ENCODE assay signal across 18 cellular contexts in the genomic region with DNA sequence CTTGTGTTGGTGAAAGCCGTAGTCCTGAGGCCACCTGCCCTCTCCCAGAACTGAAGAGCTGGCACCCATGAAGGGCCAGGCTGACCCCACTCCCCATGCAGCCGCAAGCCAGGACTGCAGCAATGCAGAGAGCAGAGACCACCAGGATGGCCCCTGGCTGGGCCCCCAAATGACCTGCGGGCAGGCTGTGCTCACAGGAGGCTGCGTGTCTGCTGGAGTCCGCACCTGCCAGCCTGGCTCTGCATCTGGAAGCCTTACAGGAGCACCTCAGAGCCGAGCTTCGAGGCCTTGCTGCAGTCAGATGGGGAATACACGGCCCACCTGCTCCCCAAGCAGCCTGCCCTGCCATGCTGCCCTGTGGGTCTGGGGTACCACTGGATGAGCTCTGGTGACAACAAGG.
DNase-seq lines count a peak whose midpoint lies in the region; ATAC-seq and TF ChIP-seq lines count a peak whose summit lies in the region.
"Had no signal": no experiment of that assay in that cellular context is flagged by ENCODE, and none has a peak within 500 bp of the region (broad histone marks: within the 10 kb centered on the region; RNA-seq: fewer than 3 reads in every experiment).

No MANE protein-coding gene starts in this region.

- CTCF ChIA-PET in activated CD8-positive, alpha-beta T cell treated with anti-CD3 and anti-CD28 coated beads, Interleukin-2, amount 10 ng/mL, durations not matched to agents 7 days and 5 days (lab: Charles Lee) = no interaction called here

- intact Hi-C loops in natural killer cell (cut with micrococcal nuclease) (loop anchor here (5.0 kb wide), 2 partner anchors 88 to 143 kb away; no protein-coding TSS in a partner anchor), psoas muscle (cut with DNase I) (no loop called here)

- peak overlapping the region; percentile 98 for H3K27ac Mint-ChIP-seq in activated CD8-positive, alpha-beta T cell treated with anti-CD3 and anti-CD28 coated beads, Interleukin-2, amount 10 ng/mL, durations not matched to agents 7 days and 5 days
- peak overlapping the region; percentile 91 for H3K27ac Mint-ChIP-seq in natural killer cell
- H3K27ac Mint-ChIP-seq in activated T-helper 17 cell treated with anti-CD3 and anti-CD28 coated beads, Interleukin-2, amount 50 U/mL, for 72 hours = no peak overlapping the region
- H3K27ac Mint-ChIP-seq: activated naive CD4-positive, alpha-beta T cell treated with anti-CD3 and anti-CD28 coated beads for 36 hours; dendritic cell treated with granulocyte-macrophage colony-stimulating factor and Interleukin-4, amounts not matched to agents 40 ng/mL and 50 ng/mL, for 4 days had no signal

- H3K27me3 ChIP-seq in BLaER1 treated with 17β-estradiol and CSF1 and Interleukin-3, amounts not matched to agents 10 nM and 100 nM = peaks cover 0 to 45% (median 0%) of the 10 kb centered on the region in 11 experiments; a peak in 7 of 22 replicates
- peaks cover 0 to 30% (median 0%) of the 10 kb centered on the region in 3 donors for H3K27me3 ChIP-seq in psoas muscle (ENCODE audit: insufficient read depth in 3 of 3, low read length in 2 of 3)
- H3K27me3 ChIP-seq: body of pancreas had no signal

- H3K4me1 Mint-ChIP-seq in activated CD8-positive, alpha-beta T cell treated with anti-CD3 and anti-CD28 coated beads, Interleukin-2, amount 10 ng/mL, durations not matched to agents 7 days and 5 days (ENCODE audit: low read depth) = peaks cover 49% of the 10 kb centered on the region
- H3K4me1 Mint-ChIP-seq in natural killer cell = peaks cover 46 to 68% of the 10 kb centered on the region in 2 donors
- peaks cover 17% of the 10 kb centered on the region for H3K4me1 Mint-ChIP-seq in activated T-helper 17 cell treated with anti-CD3 and anti-CD28 coated beads, Interleukin-2, amount 50 U/mL, for 72 hours
- H3K4me1 Mint-ChIP-seq: neural crest cell had no signal

- peaks cover 6% of the 10 kb centered on the region for H3K9me3 Mint-ChIP-seq in activated CD8-positive, alpha-beta T cell treated with anti-CD3 and anti-CD28 coated beads, Interleukin-2, amount 10 ng/mL, durations not matched to agents 7 days and 5 days (ENCODE audit: insufficient read depth)
- no peaks in the 10 kb centered on the region for H3K9me3 Mint-ChIP-seq in natural killer cell
- no peaks in the 10 kb centered on the region for H3K9me3 Mint-ChIP-seq in activated T-helper 17 cell treated with anti-CD3 and anti-CD28 coated beads, Interleukin-2, amount 50 U/mL, for 72 hours
- H3K9me3 Mint-ChIP-seq: activated naive CD4-positive, alpha-beta T cell treated with anti-CD3 and anti-CD28 coated beads for 36 hours; dendritic cell treated with granulocyte-macrophage colony-stimulating factor and Interleukin-4, amounts not matched to agents 40 ng/mL and 50 ng/mL, for 4 days; neural crest cell had no signal

- H3K9me3 ChIP-seq in BLaER1 treated with 17β-estradiol and CSF1 and Interleukin-3, amounts not matched to agents 10 nM and 100 nM (replicated peaks in 1 of 11) = peaks cover 11 to 26% (median 21%) of the 10 kb centered on the region in 11 experiments; a peak in 19 of 22 replicates
- H3K9me3 ChIP-seq in psoas muscle = no peaks in the 10 kb centered on the region
- H3K9me3 ChIP-seq: body of pancreas, esophagus muscularis mucosa had no signal

- no peak for DNase-seq in activated CD8-positive, alpha-beta T cell treated with anti-CD3 and anti-CD28 coated beads, Interleukin-2, amount 10 ng/mL, durations not matched to agents 7 days and 5 days
- no peak for DNase-seq in natural killer cell
- DNase-seq in psoas muscle = no peak
- DNase-seq in NCI-H1105 (lab: John Stamatoyannopoulos, UW) = no peak
- DNase-seq in stimulated activated CD4-positive, alpha-beta T cell treated with anti-CD3 and anti-CD28 coated beads, Interleukin-12 subunit alpha, Interleukin-12 subunit beta, amount 100 ng/mL, for 4 hours = no peak
- DNase-seq: activated naive CD4-positive, alpha-beta T cell treated with anti-CD3 and anti-CD28 coated beads for 36 hours; body of pancreas; GDM1; mammary epithelial cell; SW 1271 had no signal

- TF ChIP-seq CTCF in natural killer cell (IDR thresholded peaks at IDR 0.05) = no peak
- no peak for TF ChIP-seq CTCF in psoas muscle (IDR thresholded peaks at IDR 0.05)

- POLR2A ChIA-PET in activated CD8-positive, alpha-beta T cell treated with anti-CD3 and anti-CD28 coated beads, Interleukin-2, amount 10 ng/mL, durations not matched to agents 7 days and 5 days (lab: Charles Lee) = interaction anchor here (0.6 kb wide), 1 partner anchor 1336 kb away, joined by 3 read pairs; no protein-coding TSS in a partner anchor

- H3K4me2 ChIP-seq in BLaER1 treated with 17β-estradiol and CSF1 and Interleukin-3, amounts not matched to agents 10 nM and 100 nM = peak overlapping the region; percentile 60 to 100 (median 97)

- peak overlapping the region in 8 of 11 experiments; percentile 40 to 81 (median 66); a peak in 17 of 22 replicates for H3K9ac ChIP-seq in BLaER1 treated with 17β-estradiol and CSF1 and Interleukin-3, amounts not matched to agents 10 nM and 100 nM

- 61 to 70% (median 65%) methylated on average over 8 of the region's 8 CpGs for WGBS in psoas muscle, 3 donors

- H3K27me3 Mint-ChIP-seq in activated CD8-positive, alpha-beta T cell treated with anti-CD3 and anti-CD28 coated beads, Interleukin-2, amount 10 ng/mL, durations not matched to agents 7 days and 5 days (ENCODE audit: low read depth) = peaks cover 16% of the 10 kb centered on the region
- H3K27me3 Mint-ChIP-seq in natural killer cell (ENCODE audit: low read depth in 2 of 2) = peaks cover 10 to 12% of the 10 kb centered on the region in 2 donors
- peaks cover 13% of the 10 kb centered on the region for H3K27me3 Mint-ChIP-seq in activated T-helper 17 cell treated with anti-CD3 and anti-CD28 coated beads, Interleukin-2, amount 50 U/mL, for 72 hours

- H3K36me3 ChIP-seq in BLaER1 treated with 17β-estradiol and CSF1 and Interleukin-3, amounts not matched to agents 10 nM and 100 nM = no peaks in the 10 kb centered on the region
- no peaks in the 10 kb centered on the region for H3K36me3 ChIP-seq in psoas muscle (ENCODE audit: insufficient read depth in 1 of 2, low read depth in 1 of 2)
- H3K36me3 ChIP-seq: esophagus muscularis mucosa had no signal

- peak overlapping the region in 7 of 10 experiments; percentile 26 to 63 (median 51); a peak in 14 of 20 replicates for H3K4me3 ChIP-seq in BLaER1 treated with 17β-estradiol and CSF1 and Interleukin-3, amounts not matched to agents 10 nM and 100 nM
- no peak overlapping the region for H3K4me3 ChIP-seq in psoas muscle
- H3K4me3 ChIP-seq: body of pancreas, esophagus muscularis mucosa had no signal

- H3K27ac ChIP-seq in BLaER1 treated with 17β-estradiol and CSF1 and Interleukin-3, amounts not matched to agents 10 nM and 100 nM = peak overlapping the region in 9 of 11 experiments; percentile 11 to 90 (median 74); a peak in 16 of 22 replicates
- H3K27ac ChIP-seq in psoas muscle = no peak overlapping the region
- H3K27ac ChIP-seq: body of pancreas, esophagus muscularis mucosa, VCaP had no signal

- no peak overlapping the region for H3K4me3 Mint-ChIP-seq in activated CD8-positive, alpha-beta T cell treated with anti-CD3 and anti-CD28 coated beads, Interleukin-2, amount 10 ng/mL, durations not matched to agents 7 days and 5 days
- H3K4me3 Mint-ChIP-seq in natural killer cell = peak overlapping the region; percentile 87
- H3K4me3 Mint-ChIP-seq in activated T-helper 17 cell treated with anti-CD3 and anti-CD28 coated beads, Interleukin-2, amount 50 U/mL, for 72 hours = no peak overlapping the region
- H3K4me3 Mint-ChIP-seq: activated naive CD4-positive, alpha-beta T cell treated with anti-CD3 and anti-CD28 coated beads for 36 hours; dendritic cell treated with granulocyte-macrophage colony-stimulating factor and Interleukin-4, amounts not matched to agents 40 ng/mL and 50 ng/mL, for 4 days; neural crest cell had no signal

- ATAC-seq in GM21737 (IDR thresholded peaks at IDR 0.05; ENCODE audit: unreplicated experiment) (peak; percentile 1), natural killer cell (no peak), psoas muscle (no peak)
- ATAC-seq in activated CD8-positive, alpha-beta T cell treated with anti-CD3 and anti-CD28 coated beads, Interleukin-2, amount 10 ng/mL, durations not matched to agents 7 days and 5 days = no peak
- ATAC-seq in activated T-helper 17 cell treated with anti-CD3 and anti-CD28 coated beads, Interleukin-2, amount 50 U/mL, for 72 hours (replicated peaks) = no peak
- ATAC-seq: body of pancreas, HCT116 had no signal

- peaks cover 12% of the 10 kb centered on the region for H3K36me3 Mint-ChIP-seq in activated CD8-positive, alpha-beta T cell treated with anti-CD3 and anti-CD28 coated beads, Interleukin-2, amount 10 ng/mL, durations not matched to agents 7 days and 5 days (ENCODE audit: low read depth)
- H3K36me3 Mint-ChIP-seq in natural killer cell = no peaks in the 10 kb centered on the region
- no peaks in the 10 kb centered on the region for H3K36me3 Mint-ChIP-seq in activated T-helper 17 cell treated with anti-CD3 and anti-CD28 coated beads, Interleukin-2, amount 50 U/mL, for 72 hours (ENCODE audit: low read depth)

- peaks cover 0 to 13% (median 0%) of the 10 kb centered on the region in 11 experiments; a peak in 3 of 22 replicates for H4K20me1 ChIP-seq in BLaER1 treated with 17β-estradiol and CSF1 and Interleukin-3, amounts not matched to agents 10 nM and 100 nM

- H3K4me1 ChIP-seq in BLaER1 treated with 17β-estradiol and CSF1 and Interleukin-3, amounts not matched to agents 10 nM and 100 nM = peaks cover 44 to 95% (median 70%) of the 10 kb centered on the region in 10 experiments
- no peaks in the 10 kb centered on the region for H3K4me1 ChIP-seq in psoas muscle
- H3K4me1 ChIP-seq: body of pancreas had no signal
